1 cellular context compared by ENCODE assay signal in the genomic region with DNA sequence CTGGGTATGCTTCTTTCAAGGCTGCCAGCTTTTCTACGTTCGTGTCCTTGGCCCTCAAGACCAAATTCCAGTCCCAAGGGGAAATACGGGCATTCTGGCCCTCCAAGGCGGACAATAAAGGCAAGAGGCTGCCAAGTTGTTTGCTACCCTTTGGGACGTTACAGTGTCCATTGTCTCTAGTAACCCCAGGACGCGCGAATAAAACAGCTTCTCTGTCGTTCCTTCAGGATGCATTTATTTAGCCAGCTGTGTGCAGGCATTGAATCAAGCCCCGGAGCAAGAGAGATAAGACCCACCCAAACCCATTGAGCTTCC.
TF ChIP-seq lines count a peak whose summit lies in the region.

No MANE protein-coding gene starts in this region.

TF ChIP-seq in HepG2, 621 proteins besides CTCF, POLR2A, EP300 and RAD21:
- TF ChIP-seq NCOA5 (CRISPR knock-in tag; IDR thresholded peaks at IDR 0.05): no peak
- TF ChIP-seq ZNF747 (CRISPR knock-in tag; IDR thresholded peaks at IDR 0.05; ENCODE audit: borderline replicate concordance): peak; percentile 17; the same call in 1 of the 2 replicates
- TF ChIP-seq ZNF782 (CRISPR knock-in tag; IDR thresholded peaks at IDR 0.05; ENCODE audit: borderline replicate concordance): no peak
- TF ChIP-seq SOX13 (IDR thresholded peaks at IDR 0.05): peak; percentile 35; the same call in 1 of the 2 replicates
- no peak for TF ChIP-seq SOX13 (CRISPR knock-in tag; conservative IDR thresholded peaks at IDR 0.05 in 1 of 2, IDR thresholded peaks at IDR 0.05 in 1 of 2)
- TF ChIP-seq, protein P1, sequence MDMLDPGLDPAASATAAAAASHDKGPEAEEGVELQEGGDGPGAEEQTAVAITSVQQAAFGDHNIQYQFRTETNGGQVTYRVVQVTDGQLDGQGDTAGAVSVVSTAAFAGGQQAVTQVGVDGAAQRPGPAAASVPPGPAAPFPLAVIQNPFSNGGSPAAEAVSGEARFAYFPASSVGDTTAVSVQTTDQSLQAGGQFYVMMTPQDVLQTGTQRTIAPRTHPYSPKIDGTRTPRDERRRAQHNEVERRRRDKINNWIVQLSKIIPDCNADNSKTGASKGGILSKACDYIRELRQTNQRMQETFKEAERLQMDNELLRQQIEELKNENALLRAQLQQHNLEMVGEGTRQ (IDR thresholded peaks at IDR 0.05; ENCODE audit: low read depth, low read length): no peak
- TF ChIP-seq, protein P1 (CRISPR knock-in tag; IDR thresholded peaks at IDR 0.05; ENCODE audit: borderline replicate concordance): peak; percentile 1; the same call in 1 of the 2 replicates
- TF ChIP-seq ZNF563 (CRISPR knock-in tag; IDR thresholded peaks at IDR 0.05): no peak
- TF ChIP-seq ZNF430 (CRISPR knock-in tag; IDR thresholded peaks at IDR 0.05): 0 out of 2 replicates have a peak, but pooled peaks have one; percentile 3
- TF ChIP-seq CBX2 (IDR thresholded peaks at IDR 0.05; ENCODE audit: low read depth, low read length): no peak
- TF ChIP-seq CBX2 (CRISPR knock-in tag; IDR thresholded peaks at IDR 0.05; ENCODE audit: low read depth): 0 out of 2 replicates have a peak, but pooled peaks have one; percentile 54
- TF ChIP-seq, protein P2, sequence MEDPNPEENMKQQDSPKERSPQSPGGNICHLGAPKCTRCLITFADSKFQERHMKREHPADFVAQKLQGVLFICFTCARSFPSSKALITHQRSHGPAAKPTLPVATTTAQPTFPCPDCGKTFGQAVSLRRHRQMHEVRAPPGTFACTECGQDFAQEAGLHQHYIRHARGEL (CRISPR knock-in tag; IDR thresholded peaks at IDR 0.05): 0 out of 2 replicates have a peak, but pooled peaks have one; percentile 2
- no peak for TF ChIP-seq ZNF101 (CRISPR knock-in tag; IDR thresholded peaks at IDR 0.05; ENCODE audit: borderline replicate concordance, low read depth)
- no peak; the same call in 1 of the 2 replicates for TF ChIP-seq SIN3A (IDR thresholded peaks at IDR 0.05; ENCODE audit: borderline replicate concordance, low read depth, low read length)
- TF ChIP-seq, protein P3, sequence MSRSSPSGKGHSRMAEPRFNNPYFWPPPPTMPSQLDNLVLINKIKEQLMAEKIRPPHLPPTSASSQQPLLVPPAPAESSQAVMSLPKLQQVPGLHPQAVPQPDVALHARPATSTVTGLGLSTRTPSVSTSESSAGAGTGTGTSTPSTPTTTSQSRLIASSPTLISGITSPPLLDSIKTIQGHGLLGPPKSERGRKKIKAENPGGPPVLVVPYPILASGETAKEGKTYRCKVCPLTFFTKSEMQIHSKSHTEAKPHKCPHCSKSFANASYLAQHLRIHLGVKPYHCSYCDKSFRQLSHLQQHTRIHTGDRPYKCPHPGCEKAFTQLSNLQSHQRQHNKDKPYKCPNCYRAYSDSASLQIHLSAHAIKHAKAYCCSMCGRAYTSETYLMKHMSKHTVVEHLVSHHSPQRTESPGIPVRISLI (CRISPR knock-in tag; IDR thresholded peaks at IDR 0.05; ENCODE audit: borderline replicate concordance): no peak
- peak; percentile 25; the same call in 1 of the 2 replicates for TF ChIP-seq GZF1 (CRISPR knock-in tag; IDR thresholded peaks at IDR 0.05)
- peak; percentile 21; the same call in 1 of the 2 replicates for TF ChIP-seq ZNF674 (CRISPR knock-in tag; IDR thresholded peaks at IDR 0.05; ENCODE audit: low read depth)
- TF ChIP-seq, protein P4, sequence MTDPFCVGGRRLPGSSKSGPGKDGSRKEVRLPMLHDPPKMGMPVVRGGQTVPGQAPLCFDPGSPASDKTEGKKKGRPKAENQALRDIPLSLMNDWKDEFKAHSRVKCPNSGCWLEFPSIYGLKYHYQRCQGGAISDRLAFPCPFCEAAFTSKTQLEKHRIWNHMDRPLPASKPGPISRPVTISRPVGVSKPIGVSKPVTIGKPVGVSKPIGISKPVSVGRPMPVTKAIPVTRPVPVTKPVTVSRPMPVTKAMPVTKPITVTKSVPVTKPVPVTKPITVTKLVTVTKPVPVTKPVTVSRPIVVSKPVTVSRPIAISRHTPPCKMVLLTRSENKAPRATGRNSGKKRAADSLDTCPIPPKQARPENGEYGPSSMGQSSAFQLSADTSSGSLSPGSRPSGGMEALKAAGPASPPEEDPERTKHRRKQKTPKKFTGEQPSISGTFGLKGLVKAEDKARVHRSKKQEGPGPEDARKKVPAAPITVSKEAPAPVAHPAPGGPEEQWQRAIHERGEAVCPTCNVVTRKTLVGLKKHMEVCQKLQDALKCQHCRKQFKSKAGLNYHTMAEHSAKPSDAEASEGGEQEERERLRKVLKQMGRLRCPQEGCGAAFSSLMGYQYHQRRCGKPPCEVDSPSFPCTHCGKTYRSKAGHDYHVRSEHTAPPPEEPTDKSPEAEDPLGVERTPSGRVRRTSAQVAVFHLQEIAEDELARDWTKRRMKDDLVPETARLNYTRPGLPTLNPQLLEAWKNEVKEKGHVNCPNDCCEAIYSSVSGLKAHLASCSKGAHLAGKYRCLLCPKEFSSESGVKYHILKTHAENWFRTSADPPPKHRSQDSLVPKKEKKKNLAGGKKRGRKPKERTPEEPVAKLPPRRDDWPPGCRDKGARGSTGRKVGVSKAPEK (CRISPR knock-in tag; IDR thresholded peaks at IDR 0.05; ENCODE audit: borderline replicate concordance): peak; percentile 35
- peak; percentile 8; the same call in 1 of the 2 replicates for TF ChIP-seq TGIF2 (CRISPR knock-in tag; IDR thresholded peaks at IDR 0.05)
- TF ChIP-seq, protein P5, sequence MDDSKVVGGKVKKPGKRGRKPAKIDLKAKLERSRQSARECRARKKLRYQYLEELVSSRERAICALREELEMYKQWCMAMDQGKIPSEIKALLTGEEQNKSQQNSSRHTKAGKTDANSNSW (CRISPR knock-in tag; IDR thresholded peaks at IDR 0.05; ENCODE audit: borderline replicate concordance): 0 out of 2 replicates have a peak, but pooled peaks have one; percentile 55
- TF ChIP-seq SSRP1 (CRISPR knock-in tag; IDR thresholded peaks at IDR 0.05): 0 out of 2 replicates have a peak, but pooled peaks have one; percentile 34
- TF ChIP-seq HNF4A (CRISPR knock-in tag; IDR thresholded peaks at IDR 0.05): 0 out of 2 replicates have a peak, but pooled peaks have one; percentile 29
